ENCODE assay signal across 17 cellular contexts in genomic region chr1:5650283-5651026, GRCh38.
"Had no signal": no experiment of that assay in that cellular context is flagged by ENCODE, and none has a peak within 500 bp of the region (broad histone marks: within the 10 kb centered on the region; RNA-seq: fewer than 3 reads in every experiment).

No MANE protein-coding gene starts in this region.

- H3K27ac Mint-ChIP-seq: activated CD8-positive, alpha-beta T cell treated with anti-CD3 and anti-CD28 coated beads for 36 hours; activated naive CD8-positive, alpha-beta T cell treated with anti-CD3 and anti-CD28 coated beads, Interleukin-2, amount 50 U/mL, for 24 hours; dendritic cell treated with granulocyte-macrophage colony-stimulating factor and Interleukin-4, amounts not matched to agents 40 ng/mL and 50 ng/mL, for 4 days; natural killer cell had no signal

- H3K36me3 Mint-ChIP-seq: natural killer cell had no signal

- H3K36me3 ChIP-seq: right atrium auricular region, transverse colon had no signal

- H3K27ac ChIP-seq: right atrium auricular region, transverse colon, VCaP had no signal

- H3K4me1 ChIP-seq: transverse colon had no signal

- DNase-seq: activated CD8-positive, alpha-beta T cell treated with anti-CD3 and anti-CD28 coated beads for 36 hours; activated naive CD4-positive, alpha-beta T cell treated with Interleukin-2 at 50 U/mL for 16 hours; activated naive CD8-positive, alpha-beta T cell treated with anti-CD3 and anti-CD28 coated beads, Interleukin-2, amount 50 U/mL, for 24 hours; activated T-cell treated with anti-CD3 and anti-CD28 coated beads for 4 hours; cerebellar nuclear complex; left cardiac atrium; natural killer cell; nucleus accumbens; small intestine; stimulated activated CD4-positive, alpha-beta T cell treated with anti-CD3 and anti-CD28 coated beads, Interleukin-4, amount 100 ng/mL, for 4 hours; stimulated activated CD8-positive, alpha-beta memory T cell treated with anti-CD3 and anti-CD28 coated beads, Interleukin-4, amount 100 ng/mL, for 48 hours; stimulated activated naive CD4-positive, alpha-beta T cell treated with Interleukin-2 at 50 U/mL for 16 hours; substantia nigra; transverse colon had no signal

- H3K27me3 ChIP-seq: right atrium auricular region had no signal

- H3K9me3 ChIP-seq: right atrium auricular region, transverse colon had no signal

- ATAC-seq: activated CD8-positive, alpha-beta T cell treated with anti-CD3 and anti-CD28 coated beads for 36 hours; activated naive CD8-positive, alpha-beta T cell treated with anti-CD3 and anti-CD28 coated beads, Interleukin-2, amount 50 U/mL, for 24 hours; left cardiac atrium; natural killer cell had no signal

- H3K4me3 ChIP-seq: right atrium auricular region, transverse colon had no signal

- H3K4me3 Mint-ChIP-seq: activated CD8-positive, alpha-beta T cell treated with anti-CD3 and anti-CD28 coated beads for 36 hours; activated naive CD8-positive, alpha-beta T cell treated with anti-CD3 and anti-CD28 coated beads, Interleukin-2, amount 50 U/mL, for 24 hours; dendritic cell treated with granulocyte-macrophage colony-stimulating factor and Interleukin-4, amounts not matched to agents 40 ng/mL and 50 ng/mL, for 4 days; natural killer cell had no signal

- H3K4me1 Mint-ChIP-seq: natural killer cell had no signal
